8 cellular contexts compared by ENCODE assay signal in the genomic region with DNA sequence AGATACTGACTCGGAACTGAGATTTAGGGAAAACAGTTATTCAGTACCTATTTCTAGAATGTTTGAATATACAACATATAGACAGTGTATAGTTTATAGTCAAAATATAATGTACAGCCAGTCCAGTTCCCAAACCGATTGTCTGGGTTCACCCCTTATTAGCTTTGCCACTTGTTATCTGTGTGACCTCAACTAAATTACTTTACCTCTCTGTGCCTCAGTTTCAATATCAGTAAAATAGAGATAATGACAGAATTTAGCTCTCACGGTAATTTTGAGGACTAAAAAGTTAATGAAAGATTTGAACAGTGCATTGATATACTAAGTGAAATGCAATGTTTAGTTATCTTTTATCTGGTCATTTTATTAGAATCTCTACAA. TPM values are rescaled to one million over a fixed set of nuclear protein-coding genes. Genes with fewer than 3 reads are reported as not detected.
DNase-seq lines count a peak whose midpoint lies in the region; ATAC-seq, FAIRE-seq and TF ChIP-seq lines count a peak whose summit lies in the region.

No MANE protein-coding gene starts in this region.

- no peaks in the 10 kb centered on the region for H3K9me1 ChIP-seq in K562 (ENCODE audit: control insufficient read depth, insufficient read depth, low read length)

- H3K27ac ChIP-seq in cardiac muscle cell: peak overlapping the region; percentile 82
- peak overlapping the region; percentile 77 for H3K27ac ChIP-seq in K562 (ENCODE audit: extremely low read depth, low read depth, low read length)
- H3K27ac ChIP-seq in mesodermal cell (ENCODE audit: low read depth, low read length, severe bottlenecking): peak overlapping the region; percentile 92
- peak overlapping the region; percentile 91 for H3K27ac ChIP-seq in upper lobe of right lung

- no peak for DNase-seq in cardiac muscle cell (ENCODE audit: low read depth in 1 of 2, low spot score in 1 of 2)
- DNase-seq in cardiac septum (ENCODE audit: low spot score): no peak
- DNase-seq in K562 (ENCODE audit: extremely low read depth in 1 of 4, low spot score in 3 of 4): no peak
- no peak for DNase-seq in upper lobe of right lung
- DNase-seq in H4 (ENCODE audit: low spot score): no peak
- DNase-seq in DMS79 treated with DMSO at 0.1 percent for 48 hours (lab: John Stamatoyannopoulos, UW): no peak
- no peak for DNase-seq in HTR-8/SVneo (ENCODE audit: insufficient read length, low spot score)

- CTCF ChIA-PET in K562 (lab: Yijun Ruan, JAX; ENCODE audit: low intra/inter-chr PET ratio): no interaction called here

- H3K9me3 ChIP-seq in cardiac muscle cell (ENCODE audit: low read depth) (no peaks in the 10 kb centered on the region), K562 (replicated peaks; ENCODE audit: control insufficient read depth, insufficient read depth, low read depth, low read length) (no peaks in the 10 kb centered on the region), mesodermal cell (ENCODE audit: control insufficient read depth, low read length) (no peaks in the 10 kb centered on the region), upper lobe of right lung (no peaks in the 10 kb centered on the region)

- FAIRE-seq in K562 (lab: Jason Lieb, UNC): no peak
- no peak for FAIRE-seq in HTR-8/SVneo (lab: Jason Lieb, UNC)

- peak overlapping the region; percentile 98 for H3K4me2 ChIP-seq in K562 (ENCODE audit: insufficient read depth, low read length)

- TF ChIP-seq RAD21 in K562 (CRISPR knock-in tag; conservative IDR thresholded peaks at IDR 0.05 in 1 of 2, IDR thresholded peaks at IDR 0.05 in 1 of 2): no peak

- peaks cover 8% of the 10 kb centered on the region for H3K4me1 ChIP-seq in cardiac muscle cell (ENCODE audit: low read depth)
- peaks cover 12 to 22% of the 10 kb centered on the region in 2 experiments for H3K4me1 ChIP-seq in K562 (replicated peaks in 1 of 2; ENCODE audit: control insufficient read depth in 2 of 2, insufficient read depth in 2 of 2, low read length in 2 of 2)
- H3K4me1 ChIP-seq in mesodermal cell (ENCODE audit: control insufficient read depth, insufficient read depth, low read length, poor library complexity, severe bottlenecking): no peaks in the 10 kb centered on the region
- peaks cover 29% of the 10 kb centered on the region for H3K4me1 ChIP-seq in upper lobe of right lung

- no peak for TF ChIP-seq POLR2A in K562 (conservative IDR thresholded peaks at IDR 0.05)

- H3K36me3 ChIP-seq in cardiac muscle cell: no peaks in the 10 kb centered on the region
- H3K36me3 ChIP-seq in K562 (ENCODE audit: control insufficient read depth, insufficient read depth, low read length): peaks cover 9% of the 10 kb centered on the region; the same call in 2 of the 3 replicates
- H3K36me3 ChIP-seq in mesodermal cell (ENCODE audit: control insufficient read depth, insufficient read depth, low read length): peaks cover 16% of the 10 kb centered on the region
- H3K36me3 ChIP-seq in upper lobe of right lung: peaks cover 4% of the 10 kb centered on the region

- no peaks in the 10 kb centered on the region; the same call in 1 of the 2 replicates for H4K20me1 ChIP-seq in K562 (replicated peaks; ENCODE audit: control insufficient read depth, insufficient read depth, low read length)

- WGBS in K562 (ENCODE audit: insufficient coverage, low coverage, missing lambda C conversion rate): 35% methylated on average over 3 of the region's 3 CpGs
- no CpG with 5 or more reads among the region's 3 CpGs for WGBS in mesodermal cell (ENCODE audit: insufficient coverage in 2 of 2), 2 experiments

- no peak for TF ChIP-seq CTCF in cardiac muscle cell (IDR thresholded peaks at IDR 0.05; ENCODE audit: low read depth, low read length)
- TF ChIP-seq CTCF in K562 (IDR thresholded peaks at IDR 0.05 in 2 of 3, conservative IDR thresholded peaks at IDR 0.05 in 1 of 3; ENCODE audit: insufficient read depth in 2 of 3, low read depth in 1 of 3, low read length in 3 of 3): no peak
- TF ChIP-seq CTCF in upper lobe of right lung (IDR thresholded peaks at IDR 0.05): no peak

- intact Hi-C loops in cardiac septum (cut with DNase I) (loop anchor here (2.0 kb wide), 1 partner anchor 50 kb away; a partner anchor contains a TSS), K562 (cut with micrococcal nuclease) (no loop called here), upper lobe of right lung (cut with DNase I) (no loop called here)

- H3K9ac ChIP-seq in K562 (ENCODE audit: insufficient read depth in 1 of 2, low read depth in 2 of 2, low read length in 2 of 2): peak overlapping the region in 1 of 2 experiments; percentile 85; a peak in 2 of 4 replicates

- peak overlapping the region; percentile 96 for H2AFZ ChIP-seq in K562 (ENCODE audit: low read depth, low read length)

- H3K27me3 ChIP-seq in cardiac muscle cell (no peaks in the 10 kb centered on the region), K562 (ENCODE audit: control insufficient read depth in 2 of 2, insufficient read depth in 2 of 2, low read length in 2 of 2) (no peaks in the 10 kb centered on the region), upper lobe of right lung (no peaks in the 10 kb centered on the region)

- no peak for TF ChIP-seq EP300 in K562 (IDR thresholded peaks at IDR 0.05; ENCODE audit: low read length)

- no peak for ATAC-seq in K562
- ATAC-seq in upper lobe of right lung: no peak

- peaks cover 44% of the 10 kb centered on the region for H3K79me2 ChIP-seq in K562 (ENCODE audit: control insufficient read depth, insufficient read depth, low read length)

- POLR2A ChIA-PET in K562 (lab: Yijun Ruan, JAX): interaction anchor here (0.6 to 2.2 kb wide), 5 partner anchors 10 to 56 kb away, joined by 3 to 6 read pairs (median 3); no protein-coding TSS in a partner anchor

- BruUV-seq in K562 (replicated peaks; lab: Mats Ljungman, UMichigan): no TSS peak

- peak overlapping the region; percentile 92 for H3K4me3 ChIP-seq in cardiac muscle cell
- H3K4me3 ChIP-seq in K562: peak overlapping the region; percentile 94
- peak overlapping the region; percentile 98 for H3K4me3 ChIP-seq in mesodermal cell (ENCODE audit: extremely low read depth, insufficient read depth, low read length, poor library complexity, severe bottlenecking)
- H3K4me3 ChIP-seq in upper lobe of right lung: peak overlapping the region; percentile 96

- in situ Hi-C loops in K562 (cut with MboI): no loop called here

TF ChIP-seq in K562, 482 proteins besides CTCF, POLR2A, EP300 and RAD21 (continues in another document):
- TF ChIP-seq ZNF121 (CRISPR knock-in tag; conservative IDR thresholded peaks at IDR 0.05): no peak

RNA-seq across cellular contexts. Expression of a gene that starts 0.8 kb away (rescaled TPM):
- total RNA-seq in cardiac muscle cell (59.6 and 63.6 TPM in 2 replicates), cardiac septum (68.4 TPM), K562 (2014; rRNA removed) (52.1 and 63.1 TPM in 2 replicates), K562 (2014; rRNA removed; fragmentation: Illumina TruSeq; extraction: Trizol) (85.2 and 99.9 TPM in 2 replicates), K562 (2015; rRNA removed; fragmentation: Illumina TruSeq; extraction: Trizol) (72.2 and 73.3 TPM in 2 replicates), K562 (2021) (61.2 and 62.9 TPM in 2 replicates), upper lobe of right lung (63.7 TPM)
- polyA plus RNA-seq in cardiac muscle cell (83.7 and 95.7 TPM in 2 replicates), K562 (2011; rRNA removed) (85.1 and 89.5 TPM in 2 replicates), K562 (2014; fragmentation: Illumina TruSeq; extraction: Trizol) (71.4 and 80.5 TPM in 2 replicates), K562 (2014; fragmentation: Nextera tagmentation; extraction: Ambion mirVana) (10 to 100 TPM; 21.4 to 39.4 TPM), K562 (2014; rRNA removed) (53.9 and 57.4 TPM in 2 replicates)
- 90.6 and 225 TPM in 2 replicates for total RNA-seq in K562 (2011; cell fraction: chromatin; rRNA removed; ENCODE audit: low replicate concordance)
- total RNA-seq in K562 (2011; cell fraction: nucleolus; rRNA removed): 55.7 and 61.2 TPM in 2 replicates
- total RNA-seq in K562 (2011; cell fraction: nucleoplasm; rRNA removed): 83.1 and 87.0 TPM in 2 replicates
- polyA plus RNA-seq in K562 (2011; cell fraction: cytosol; rRNA removed): 26.9 and 30.9 TPM in 2 replicates
- 50.2 and 79.8 TPM in 2 replicates for polyA plus RNA-seq in K562 (2011; cell fraction: nucleus; rRNA removed)
- 67.3 and 78.4 TPM in 2 replicates for polyA plus RNA-seq in K562 (2012)
- polyA minus RNA-seq in K562 (2011; rRNA and poly(A)+ RNA removed): 109 and 130 TPM in 2 replicates
- 68.5 and 72.1 TPM in 2 replicates for polyA minus RNA-seq in K562 (2011; cell fraction: cytosol; rRNA and poly(A)+ RNA removed)
- polyA minus RNA-seq in K562 (2011; cell fraction: nucleus; rRNA and poly(A)+ RNA removed): 33.3 and 66.6 TPM in 2 replicates
- polyA plus RNA-seq in mesodermal cell (2013, experiment 1 of 2): 58.3 TPM
- 53.9 TPM for polyA plus RNA-seq in mesodermal cell (2013, experiment 2 of 2)
- 25.6 and 34.9 TPM in 2 replicates for total RNA-seq in H4 (2014; rRNA removed; shearing (Covaris generic))

RNA-seq across cellular contexts. Expression of a gene that starts 51.0 kb away (rescaled TPM):
- total RNA-seq in cardiac muscle cell (10.4 and 13.5 TPM in 2 replicates), cardiac septum (18.1 TPM), K562 (2014; rRNA removed) (25.3 and 35.3 TPM in 2 replicates), K562 (2014; rRNA removed; fragmentation: Illumina TruSeq; extraction: Trizol) (38.6 and 41.6 TPM in 2 replicates), K562 (2015; rRNA removed; fragmentation: Illumina TruSeq; extraction: Trizol) (35.5 and 39.9 TPM in 2 replicates), K562 (2021) (37.1 and 42.1 TPM in 2 replicates), upper lobe of right lung (42.5 TPM)
- polyA plus RNA-seq in cardiac muscle cell (18.3 and 28.0 TPM in 2 replicates), K562 (2011; rRNA removed) (20.3 and 40.1 TPM in 2 replicates), K562 (2014; fragmentation: Illumina TruSeq; extraction: Trizol) (39.0 and 42.4 TPM in 2 replicates), K562 (2014; fragmentation: Nextera tagmentation; extraction: Ambion mirVana) (10 to 100 TPM in 1 of 2 experiments, 1 to 10 TPM in 1; 7.5 to 10.5 TPM), K562 (2014; rRNA removed) (31.9 and 32.0 TPM in 2 replicates)
- total RNA-seq in K562 (2011; cell fraction: chromatin; rRNA removed; ENCODE audit: low replicate concordance): 65.5 and 73.0 TPM in 2 replicates
- total RNA-seq in K562 (2011; cell fraction: nucleolus; rRNA removed): 31.1 and 40.4 TPM in 2 replicates
- total RNA-seq in K562 (2011; cell fraction: nucleoplasm; rRNA removed): 34.7 and 39.7 TPM in 2 replicates
- polyA plus RNA-seq in K562 (2011; cell fraction: cytosol; rRNA removed): 23.3 and 34.9 TPM in 2 replicates
- 66.0 and 76.2 TPM in 2 replicates for polyA plus RNA-seq in K562 (2011; cell fraction: nucleus; rRNA removed)
- polyA plus RNA-seq in K562 (2012): 32.4 and 38.8 TPM in 2 replicates
- polyA minus RNA-seq in K562 (2011; rRNA and poly(A)+ RNA removed): 16.4 and 22.5 TPM in 2 replicates
- polyA minus RNA-seq in K562 (2011; cell fraction: cytosol; rRNA and poly(A)+ RNA removed): 16.3 and 19.6 TPM in 2 replicates
- 17.0 and 21.2 TPM in 2 replicates for polyA minus RNA-seq in K562 (2011; cell fraction: nucleus; rRNA and poly(A)+ RNA removed)
- 24.8 TPM for polyA plus RNA-seq in mesodermal cell (2013, experiment 1 of 2)
- 21.2 TPM for polyA plus RNA-seq in mesodermal cell (2013, experiment 2 of 2)
- total RNA-seq in H4 (2014; rRNA removed; shearing (Covaris generic)): 32.1 and 32.6 TPM in 2 replicates
